ENCODE assay signal across 9 cellular contexts in genomic region chr3:159762238-159762637, GRCh38.
DNase-seq lines count a peak whose midpoint lies in the region; ATAC-seq, FAIRE-seq and TF ChIP-seq lines count a peak whose summit lies in the region.
"Had no signal": no experiment of that assay in that cellular context is flagged by ENCODE, and none has a peak within 500 bp of the region (broad histone marks: within the 10 kb centered on the region; RNA-seq: fewer than 3 reads in every experiment).

No MANE protein-coding gene starts in this region.

- H3K27me3 ChIP-seq in IMR-90 (ENCODE audit: control insufficient read depth, insufficient read depth, low read length): no peaks in the 10 kb centered on the region
- peaks cover 0 to 2% (median 0%) of the 10 kb centered on the region in 4 experiments; a peak in 2 of 7 replicates for H3K27me3 ChIP-seq in H1 (replicated peaks in 1 of 4; ENCODE audit: control insufficient read depth in 3 of 4, extremely low read depth in 1 of 4, insufficient read depth in 3 of 4, low read length in 3 of 4)

- peak overlapping the region; percentile 64; the same call in 1 of the 2 replicates for H3K4me2 ChIP-seq in IMR-90 (ENCODE audit: low read depth, low read length)
- H3K4me2 ChIP-seq in H1 (ENCODE audit: insufficient read depth in 1 of 2, low read depth in 2 of 2, low read length in 2 of 2): peak overlapping the region; percentile 90 to 100

- peak overlapping the region; percentile 85 for H2AK9ac ChIP-seq in IMR-90 (replicated peaks; ENCODE audit: low read depth, low read length, poor library complexity)

- H2BK20ac ChIP-seq in IMR-90 (ENCODE audit: low read depth, low read length) (peak overlapping the region; percentile 76), H1 (ENCODE audit: low read length) (no peak overlapping the region)

- H4K5ac ChIP-seq in IMR-90 (ENCODE audit: low read depth, low read length) (peak overlapping the region; percentile 8; the same call in 1 of the 2 replicates), H1 (ENCODE audit: insufficient read length, low read depth, low read length) (no peak overlapping the region)

- POLR2A ChIA-PET in IMR-90 (lab: Charles Lee; ENCODE audit: unreplicated experiment): no interaction called here
- POLR2A ChIA-PET in H1 (lab: Charles Lee; ENCODE audit: partially characterized antibody): interaction anchor here (0.7 kb wide), 1 partner anchor 13 kb away, joined by 4 read pairs; no protein-coding TSS in a partner anchor

- H2BK5ac ChIP-seq in IMR-90 (ENCODE audit: low read depth, low read length, poor library complexity, severe bottlenecking): peak overlapping the region; percentile 90
- H2BK5ac ChIP-seq in H1 (ENCODE audit: low read depth, low read length): no peak overlapping the region

- H3K27ac ChIP-seq in IMR-90 (ENCODE audit: insufficient read depth, low read length) (peak overlapping the region; percentile 34), H1 (ENCODE audit: low read depth, low read length) (no peak overlapping the region)

- H3K4me1 Mint-ChIP-seq in natural killer cell: peaks cover 11 to 19% of the 10 kb centered on the region in 2 donors

- H3K4me3 Mint-ChIP-seq in natural killer cell: peak overlapping the region; percentile 31

- no peak for TF ChIP-seq RAD21 in IMR-90 (IDR thresholded peaks at IDR 0.05; ENCODE audit: low read length)
- TF ChIP-seq RAD21 in H1 (IDR thresholded peaks at IDR 0.05 in 1 of 2, conservative IDR thresholded peaks at IDR 0.05 in 1 of 2; ENCODE audit: low read depth in 2 of 2, low read length in 2 of 2): 0 out of 4 replicates have a peak, but pooled peaks of 1 of the 2 experiments have one; percentile 6

- no CpG with 5 or more reads among the region's 4 CpGs for WGBS in IMR-90 (ENCODE audit: extremely low coverage in 2 of 2, insufficient read length in 1 of 2), 2 experiments
- 44% methylated on average over 4 of the region's 4 CpGs; no CpG with 5 or more reads in 1 of the 2 experiments for WGBS in H1 (ENCODE audit: extremely low coverage in 1 of 2, insufficient coverage in 1 of 2, insufficient read length in 1 of 2, insufficient replicate concordance in 2 of 2, low coverage in 1 of 2, low lambda C conversion rate in 2 of 2, missing lambda C conversion rate in 1 of 2), 2 experiments

- intact Hi-C loops in IMR-90 (cut with micrococcal nuclease) (loop anchor here (5.0 to 10.0 kb wide), 3 partner anchors 125 to 653 kb away; no protein-coding TSS in a partner anchor), natural killer cell (cut with micrococcal nuclease) (no loop called here)

- 0 out of 2 replicates have a peak overlapping the region, but pooled peaks have one; percentile 8 for H3K18ac ChIP-seq in IMR-90 (ENCODE audit: low read depth, low read length)
- H3K18ac ChIP-seq in H1 (ENCODE audit: extremely low read depth, low read length): no peak overlapping the region

- H3K36me3 ChIP-seq in IMR-90 (ENCODE audit: control insufficient read depth, insufficient read depth, low read length): no peaks in the 10 kb centered on the region
- no peaks in the 10 kb centered on the region for H3K36me3 ChIP-seq in H1 (ENCODE audit: control insufficient read depth in 2 of 4, insufficient read depth in 4 of 4, low read length in 3 of 4)
- H3K36me3 ChIP-seq: pancreas had no signal

- FAIRE-seq in H1 (lab: Jason Lieb, UNC): no peak
- FAIRE-seq: pancreas had no signal

- H3K4me3 ChIP-seq in IMR-90 (ENCODE audit: insufficient read depth, low read depth, low read length) (no peak overlapping the region), H1 (ENCODE audit: extremely low read depth in 1 of 4, insufficient read depth in 2 of 4, low read depth in 3 of 4, low read length in 4 of 4) (peak overlapping the region in 2 of 4 experiments; percentile 65 to 87; a peak in 3 of 8 replicates)

- peaks cover 18% of the 10 kb centered on the region for H3K23me2 ChIP-seq in H1 (ENCODE audit: low read depth, low read length)

- H4K91ac ChIP-seq in IMR-90 (ENCODE audit: insufficient read depth, low read depth, low read length) (peak overlapping the region; percentile 92), H1 (replicated peaks; ENCODE audit: insufficient read length, low read length) (no peak overlapping the region)

- in situ Hi-C loops in IMR-90 (cut with MboI; ENCODE audit: low sequenced_read_pairs): no loop called here

- TF ChIP-seq EP300 in H1 (IDR thresholded peaks at IDR 0.05; ENCODE audit: borderline replicate concordance in 1 of 2, low read depth in 2 of 2, low read length in 2 of 2): no peak

- no peaks in the 10 kb centered on the region for H3K9me3 Mint-ChIP-seq in natural killer cell

- H3K23ac ChIP-seq in IMR-90 (ENCODE audit: low read depth, low read length) (peak overlapping the region; percentile 82; the same call in 1 of the 2 replicates), H1 (ENCODE audit: insufficient read length) (no peak overlapping the region)

- H2BK120ac ChIP-seq in IMR-90 (ENCODE audit: low read depth, low read length) (peak overlapping the region; percentile 78), H1 (replicated peaks; ENCODE audit: low read depth, low read length) (no peak overlapping the region)

- no TSS peak for BruUV-seq in IMR-90 (replicated peaks; lab: Mats Ljungman, UMichigan)

- peaks cover 36 to 47% of the 10 kb centered on the region in 2 donors for H3K27me3 Mint-ChIP-seq in natural killer cell (ENCODE audit: low read depth in 2 of 2)

- H2AK5ac ChIP-seq in IMR-90 (ENCODE audit: low read depth, low read length) (peak overlapping the region; percentile 23), H1 (ENCODE audit: low read depth, low read length) (no peak overlapping the region)

- peaks cover 15% of the 10 kb centered on the region for H3K9me1 ChIP-seq in IMR-90 (ENCODE audit: insufficient read depth, low read length)

- peaks cover 15% of the 10 kb centered on the region for H3K4me1 ChIP-seq in IMR-90 (ENCODE audit: control insufficient read depth, insufficient read depth, low read length)
- peaks cover 5 to 19% (median 6%) of the 10 kb centered on the region in 4 experiments; a peak in 6 of 7 replicates for H3K4me1 ChIP-seq in H1 (replicated peaks in 1 of 4; ENCODE audit: control insufficient read depth in 3 of 4, insufficient read depth in 4 of 4, low read length in 3 of 4)

- H2BK12ac ChIP-seq in H1 (ENCODE audit: low read depth, low read length): 0 out of 2 replicates have a peak overlapping the region, but pooled peaks have one; percentile 17

- H3K4ac ChIP-seq in IMR-90 (ENCODE audit: low read depth, low read length) (peak overlapping the region; percentile 88), H1 (replicated peaks; ENCODE audit: insufficient read length, low read depth, low read length) (no peak overlapping the region)

- H3K56ac ChIP-seq in IMR-90 (ENCODE audit: extremely low read depth, insufficient read depth, low read length) (0 out of 2 replicates have a peak overlapping the region, but pooled peaks have one; percentile 73), H1 (replicated peaks; ENCODE audit: insufficient read length, low read depth, low read length) (no peak overlapping the region)

- H3K79me1 ChIP-seq in IMR-90 (ENCODE audit: low read depth in 1 of 2, low read length in 2 of 2): peaks cover 8 to 35% of the 10 kb centered on the region in 2 experiments; a peak in 3 of 4 replicates
- H3K79me1 ChIP-seq in H1 (ENCODE audit: low read depth, low read length): no peaks in the 10 kb centered on the region

- no peak for TF ChIP-seq CTCF in IMR-90 (conservative IDR thresholded peaks at IDR 0.05; ENCODE audit: low read depth, low read length)
- TF ChIP-seq CTCF in H1 (IDR thresholded peaks at IDR 0.05; ENCODE audit: control extremely low read depth in 1 of 3, insufficient read depth in 1 of 3, low read depth in 1 of 3, low read length in 3 of 3): no peak
- no peak for TF ChIP-seq CTCF in natural killer cell (IDR thresholded peaks at IDR 0.05)

- H3K14ac ChIP-seq in IMR-90 (replicated peaks; ENCODE audit: low read depth, low read length) (peak overlapping the region; percentile 66), H1 (ENCODE audit: insufficient read length) (no peak overlapping the region)

- DNase-seq in AG20443 (ENCODE audit: low spot score): peak; percentile 62
- no peak for DNase-seq in IMR-90
- DNase-seq in H1 (ENCODE audit: low read depth in 1 of 2, low spot score in 2 of 2): no peak
- DNase-seq in natural killer cell: no peak
- DNase-seq in DMS79 treated with DMSO at 0.1 percent for 48 hours (lab: John Stamatoyannopoulos, UW): no peak
- DNase-seq in HPDE6-E6E7 (ENCODE audit: extremely low spot score): no peak
- no peak for DNase-seq in cortex of kidney (lab: John Stamatoyannopoulos, UW)

- H3K36me3 Mint-ChIP-seq in natural killer cell: no peaks in the 10 kb centered on the region

- H3K27ac Mint-ChIP-seq in natural killer cell: no peak overlapping the region

- no peaks in the 10 kb centered on the region for H3K79me2 ChIP-seq in H1 (ENCODE audit: control insufficient read depth in 1 of 2, insufficient read depth in 2 of 2, low read length in 2 of 2)

- H4K20me1 ChIP-seq in IMR-90 (ENCODE audit: insufficient read depth, low read length) (peaks cover 4% of the 10 kb centered on the region), H1 (replicated peaks in 1 of 2; ENCODE audit: control insufficient read depth in 1 of 2, insufficient read depth in 2 of 2, low read length in 2 of 2) (peaks cover 0 to 2% of the 10 kb centered on the region in 2 experiments)

- H4K8ac ChIP-seq in IMR-90 (ENCODE audit: low read depth in 2 of 2, low read length in 2 of 2): peak overlapping the region; percentile 37 to 95
- no peak overlapping the region for H4K8ac ChIP-seq in H1 (ENCODE audit: extremely low read depth, insufficient read depth, low read length)

- H3K9me3 ChIP-seq in IMR-90 (ENCODE audit: control insufficient read depth, insufficient read depth, low read length) (no peaks in the 10 kb centered on the region), H1 (ENCODE audit: insufficient read depth in 2 of 2, low read depth in 1 of 2, low read length in 1 of 2) (peaks cover 0 to 2% of the 10 kb centered on the region in 2 experiments; a peak in 1 of 4 replicates)
- H3K9me3 ChIP-seq: pancreas had no signal

- no peak for TF ChIP-seq POLR2A in IMR-90 (IDR thresholded peaks at IDR 0.05; ENCODE audit: low read depth, low read length)
- no peak for TF ChIP-seq POLR2A in H1 (IDR thresholded peaks at IDR 0.05; ENCODE audit: control extremely low read depth in 1 of 2, low read depth in 2 of 2, low read length in 2 of 2)

- CTCF ChIA-PET in IMR-90 (lab: Yijun Ruan, JAX): no interaction called here
- CTCF ChIA-PET in H1 (lab: Charles Lee; ENCODE audit: partially characterized antibody): interaction anchor here (1.2 to 1.6 kb wide), 2 partner anchors 43 to 90 kb away, joined by 4 to 5 read pairs; no protein-coding TSS in a partner anchor

- ATAC-seq in IMR-90 (ENCODE audit: low read depth): no peak
- ATAC-seq in natural killer cell: no peak
- ATAC-seq in activated CD4-positive, CD25-positive, alpha-beta regulatory T cell treated with anti-CD3 and anti-CD28 coated beads, Interleukin-2, amount 50 U/mL, for 24 hours: no peak

- dilution Hi-C loops in IMR-90 (cut with HindIII; ENCODE audit: low sequenced_read_pairs, unreplicated experiment): no loop called here

- peak overlapping the region; percentile 41; the same call in 1 of the 2 replicates for H3K9ac ChIP-seq in IMR-90 (ENCODE audit: low read depth, low read length)
- H3K9ac ChIP-seq in H1 (replicated peaks in 1 of 4; ENCODE audit: extremely low read depth in 1 of 4, low read depth in 3 of 4, low read length in 3 of 4): no peak overlapping the region; a peak in 1 of 7 replicates

- H2BK15ac ChIP-seq in IMR-90 (ENCODE audit: low read depth, low read length): peak overlapping the region; percentile 92; the same call in 2 of the 3 replicates
- H2BK15ac ChIP-seq in H1 (ENCODE audit: low read length): no peak overlapping the region

- H2AFZ ChIP-seq in IMR-90 (replicated peaks; ENCODE audit: low read length, poor library complexity): peak overlapping the region; percentile 68
- H2AFZ ChIP-seq in H1 (ENCODE audit: low read length): no peak overlapping the region
